Comparison of ENCODE assay signal across 2 cellular contexts in the genomic region with DNA sequence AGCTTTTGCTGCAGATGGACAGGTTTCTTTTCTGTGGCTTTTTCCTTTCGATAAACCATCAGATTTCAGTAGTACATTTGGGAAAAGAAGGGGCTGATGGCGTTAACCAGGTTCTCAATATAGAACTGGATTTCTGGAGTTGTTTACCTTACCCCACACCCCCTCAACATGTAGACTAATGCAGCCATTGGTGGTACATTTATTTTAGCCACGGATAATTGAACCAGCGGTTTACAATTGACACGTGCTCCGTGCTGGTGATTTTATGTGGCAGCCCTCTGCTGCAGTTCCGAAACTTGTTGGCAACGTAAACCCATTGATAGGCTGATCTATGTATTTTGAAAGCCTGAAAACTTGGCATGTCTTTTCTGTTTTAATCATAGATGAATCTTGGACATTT.
TF ChIP-seq lines count a peak whose summit lies in the region.

No MANE protein-coding gene starts in this region.

TF ChIP-seq in IMR-90, 13 proteins besides CTCF, POLR2A, EP300 and RAD21:
- TF ChIP-seq, protein P1, sequence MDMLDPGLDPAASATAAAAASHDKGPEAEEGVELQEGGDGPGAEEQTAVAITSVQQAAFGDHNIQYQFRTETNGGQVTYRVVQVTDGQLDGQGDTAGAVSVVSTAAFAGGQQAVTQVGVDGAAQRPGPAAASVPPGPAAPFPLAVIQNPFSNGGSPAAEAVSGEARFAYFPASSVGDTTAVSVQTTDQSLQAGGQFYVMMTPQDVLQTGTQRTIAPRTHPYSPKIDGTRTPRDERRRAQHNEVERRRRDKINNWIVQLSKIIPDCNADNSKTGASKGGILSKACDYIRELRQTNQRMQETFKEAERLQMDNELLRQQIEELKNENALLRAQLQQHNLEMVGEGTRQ (IDR thresholded peaks at IDR 0.05; ENCODE audit: low read depth, low read length), result no peak
- TF ChIP-seq ELK1 (IDR thresholded peaks at IDR 0.05; ENCODE audit: borderline replicate concordance, low read depth, low read length), result no peak
- TF ChIP-seq CEBPB (IDR thresholded peaks at IDR 0.05; ENCODE audit: low read depth, low read length), result no peak
- no peak for TF ChIP-seq NFE2L2 (IDR thresholded peaks at IDR 0.05; ENCODE audit: low read depth, low read length)
- TF ChIP-seq BHLHE40 (IDR thresholded peaks at IDR 0.05; ENCODE audit: low read depth, low read length), result no peak
- no peak for TF ChIP-seq MXI1 (IDR thresholded peaks at IDR 0.05; ENCODE audit: borderline replicate concordance, low read depth, low read length)
- TF ChIP-seq CHD1 (IDR thresholded peaks at IDR 0.05; ENCODE audit: low read depth, low read length), result no peak
- TF ChIP-seq SMC3 (IDR thresholded peaks at IDR 0.05; ENCODE audit: low read depth, low read length), result no peak

TF ChIP-seq in H1, 55 proteins besides CTCF, POLR2A, EP300 and RAD21:
- 0 out of 2 replicates have a peak, but pooled peaks have one; percentile 37 for TF ChIP-seq MAX (IDR thresholded peaks at IDR 0.05)
- no peak for TF ChIP-seq SP2 (IDR thresholded peaks at IDR 0.05; ENCODE audit: low read length)
